Comparison of ENCODE assay signal across 14 cellular contexts in genomic region chr22:36456459-36456835, GRCh38. TPM values are rescaled to one million over a fixed set of nuclear protein-coding genes. Genes with fewer than 3 reads are reported as not detected.
A peak's percentile ranks its signal among the peaks of the same experiment; 100 is the strongest.
DNase-seq lines count a peak whose midpoint lies in the region; ATAC-seq and TF ChIP-seq lines count a peak whose summit lies in the region.
"Had no signal": no experiment of that assay in that cellular context is flagged by ENCODE, and none has a peak within 500 bp of the region (broad histone marks: within the 10 kb centered on the region; RNA-seq: fewer than 3 reads in every experiment).

No MANE protein-coding gene starts in this region.

- no peaks in the 10 kb centered on the region for H3K27me3 Mint-ChIP-seq in activated naive CD8-positive, alpha-beta T cell treated with anti-CD3 and anti-CD28 coated beads, Interleukin-2, amount 10 ng/mL, durations not matched to agents 7 days and 5 days
- no peaks in the 10 kb centered on the region for H3K27me3 Mint-ChIP-seq in activated naive CD8-positive, alpha-beta T cell treated with anti-CD3 and anti-CD28 coated beads, Interleukin-2, amount 50 U/mL, for 24 hours
- no peaks in the 10 kb centered on the region for H3K27me3 Mint-ChIP-seq in activated CD4-positive, alpha-beta memory T cell treated with anti-CD3 and anti-CD28 coated beads for 36 hours
- H3K27me3 Mint-ChIP-seq in naive B cell, result no peaks in the 10 kb centered on the region

- H3K9me3 ChIP-seq in tibial artery, result no peaks in the 10 kb centered on the region
- H3K9me3 ChIP-seq: MG63 had no signal

- no peaks in the 10 kb centered on the region for H3K27me3 ChIP-seq in tibial artery
- H3K27me3 ChIP-seq: MG63 had no signal

- peak overlapping the region; percentile 83 for H3K27ac Mint-ChIP-seq in activated naive CD8-positive, alpha-beta T cell treated with anti-CD3 and anti-CD28 coated beads, Interleukin-2, amount 10 ng/mL, durations not matched to agents 7 days and 5 days
- no peak overlapping the region for H3K27ac Mint-ChIP-seq in activated naive CD8-positive, alpha-beta T cell treated with anti-CD3 and anti-CD28 coated beads, Interleukin-2, amount 50 U/mL, for 24 hours
- H3K27ac Mint-ChIP-seq in activated CD4-positive, alpha-beta memory T cell treated with anti-CD3 and anti-CD28 coated beads for 36 hours, result peak overlapping the region; percentile 49
- H3K27ac Mint-ChIP-seq in naive B cell, result peak overlapping the region; percentile 64 to 98 (median 90)

- CTCF ChIA-PET in activated CD4-positive, alpha-beta memory T cell treated with anti-CD3 and anti-CD28 coated beads for 36 hours (lab: Charles Lee), result interaction anchor here (2.1 kb wide), 1 partner anchor 14 kb away, joined by 6 read pairs; no protein-coding TSS in a partner anchor

- H3K4me3 ChIP-seq in tibial artery, result no peak overlapping the region
- H3K4me3 ChIP-seq: MG63 had no signal

- peak overlapping the region; percentile 95 to 97 for H3K27ac ChIP-seq in tibial artery
- H3K27ac ChIP-seq: epithelial cell of prostate had no signal

- no peak for TF ChIP-seq POLR2A in GM18505 (IDR thresholded peaks at IDR 0.05; ENCODE audit: borderline replicate concordance, extremely low read depth, insufficient read depth, insufficient read length)

- H3K36me3 Mint-ChIP-seq in activated naive CD8-positive, alpha-beta T cell treated with anti-CD3 and anti-CD28 coated beads, Interleukin-2, amount 10 ng/mL, durations not matched to agents 7 days and 5 days, result peaks cover 3% of the 10 kb centered on the region
- H3K36me3 Mint-ChIP-seq in activated naive CD8-positive, alpha-beta T cell treated with anti-CD3 and anti-CD28 coated beads, Interleukin-2, amount 50 U/mL, for 24 hours (ENCODE audit: low read depth), result no peaks in the 10 kb centered on the region
- no peaks in the 10 kb centered on the region for H3K36me3 Mint-ChIP-seq in activated CD4-positive, alpha-beta memory T cell treated with anti-CD3 and anti-CD28 coated beads for 36 hours
- H3K36me3 Mint-ChIP-seq in naive B cell, result no peaks in the 10 kb centered on the region

- TF ChIP-seq CTCF in tibial artery (IDR thresholded peaks at IDR 0.05), result no peak

- H3K36me3 ChIP-seq in tibial artery, result no peaks in the 10 kb centered on the region
- H3K36me3 ChIP-seq: MG63 had no signal

- DNase-seq in activated naive CD8-positive, alpha-beta T cell treated with anti-CD3 and anti-CD28 coated beads, Interleukin-2, amount 10 ng/mL, durations not matched to agents 7 days and 5 days, result no peak
- DNase-seq in activated naive CD8-positive, alpha-beta T cell treated with anti-CD3 and anti-CD28 coated beads, Interleukin-2, amount 50 U/mL, for 24 hours, result no peak
- DNase-seq in activated CD4-positive, alpha-beta memory T cell treated with anti-CD3 and anti-CD28 coated beads for 36 hours, result no peak
- DNase-seq in naive B cell (no peak), tibial artery (no peak), OCI-M1 (lab: John Stamatoyannopoulos, UW) (no peak), islet precursor cell (no peak)
- DNase-seq: activated T-cell treated with anti-CD3 and anti-CD28 coated beads, Interleukin-2, amount 50 U/mL, for 48 hours; MG63; NCI-H226; stimulated activated CD4-positive, alpha-beta T cell treated with anti-CD3 and anti-CD28 coated beads, Interleukin-12 subunit alpha, Interleukin-12 subunit beta, amount 100 ng/mL, for 4 hours had no signal

- H3K4me1 Mint-ChIP-seq in activated naive CD8-positive, alpha-beta T cell treated with anti-CD3 and anti-CD28 coated beads, Interleukin-2, amount 10 ng/mL, durations not matched to agents 7 days and 5 days, result peaks cover 42% of the 10 kb centered on the region
- peaks cover 36% of the 10 kb centered on the region for H3K4me1 Mint-ChIP-seq in activated naive CD8-positive, alpha-beta T cell treated with anti-CD3 and anti-CD28 coated beads, Interleukin-2, amount 50 U/mL, for 24 hours
- peaks cover 33% of the 10 kb centered on the region for H3K4me1 Mint-ChIP-seq in activated CD4-positive, alpha-beta memory T cell treated with anti-CD3 and anti-CD28 coated beads for 36 hours (ENCODE audit: low read depth)
- peaks cover 32 to 46% (median 37%) of the 10 kb centered on the region in 3 donors for H3K4me1 Mint-ChIP-seq in naive B cell

- no peak for ATAC-seq in activated naive CD8-positive, alpha-beta T cell treated with anti-CD3 and anti-CD28 coated beads, Interleukin-2, amount 10 ng/mL, durations not matched to agents 7 days and 5 days (ENCODE audit: low read depth)
- no peak for ATAC-seq in activated naive CD8-positive, alpha-beta T cell treated with anti-CD3 and anti-CD28 coated beads, Interleukin-2, amount 50 U/mL, for 24 hours
- no peak for ATAC-seq in naive B cell (ENCODE audit: low read depth in 2 of 2)
- ATAC-seq in GM18505 (IDR thresholded peaks at IDR 0.05; ENCODE audit: unreplicated experiment), result no peak
- ATAC-seq: Panc1 had no signal

- H3K4me3 Mint-ChIP-seq in activated naive CD8-positive, alpha-beta T cell treated with anti-CD3 and anti-CD28 coated beads, Interleukin-2, amount 10 ng/mL, durations not matched to agents 7 days and 5 days, result no peak overlapping the region
- no peak overlapping the region for H3K4me3 Mint-ChIP-seq in activated naive CD8-positive, alpha-beta T cell treated with anti-CD3 and anti-CD28 coated beads, Interleukin-2, amount 50 U/mL, for 24 hours
- H3K4me3 Mint-ChIP-seq in activated CD4-positive, alpha-beta memory T cell treated with anti-CD3 and anti-CD28 coated beads for 36 hours, result no peak overlapping the region
- H3K4me3 Mint-ChIP-seq in naive B cell, result peak overlapping the region in 3 of 8 donors; percentile 65 to 71 (median 68)

- intact Hi-C loops in activated CD4-positive, alpha-beta memory T cell treated with anti-CD3 and anti-CD28 coated beads for 36 hours (cut with micrococcal nuclease), result no loop called here
- intact Hi-C loops in tibial artery (cut with DNase I; ENCODE audit: low total_unique reads), result loop anchor here (5.0 kb wide), 1 partner anchor 69 kb away; the partner anchor contains the start of gene MYH9

- POLR2A ChIA-PET in activated naive CD8-positive, alpha-beta T cell treated with anti-CD3 and anti-CD28 coated beads, Interleukin-2, amount 10 ng/mL, durations not matched to agents 7 days and 5 days (lab: Charles Lee), result interaction anchor here (0.7 to 3.5 kb wide), 3 partner anchors 26 to 1157 kb away, joined by 3 to 13 read pairs (median 3); partner anchors contain the start of genes MYH9 and TOM1
- POLR2A ChIA-PET in activated CD4-positive, alpha-beta memory T cell treated with anti-CD3 and anti-CD28 coated beads for 36 hours (lab: Charles Lee), result interaction anchor here (0.6 kb wide), 1 partner anchor 24 kb away, joined by 4 read pairs; no protein-coding TSS in a partner anchor

- H3K4me1 ChIP-seq in tibial artery, result peaks cover 0 to 63% (median 48%) of the 10 kb centered on the region in 4 donors

- H3K9me3 Mint-ChIP-seq in activated naive CD8-positive, alpha-beta T cell treated with anti-CD3 and anti-CD28 coated beads, Interleukin-2, amount 10 ng/mL, durations not matched to agents 7 days and 5 days, result no peaks in the 10 kb centered on the region
- H3K9me3 Mint-ChIP-seq in activated naive CD8-positive, alpha-beta T cell treated with anti-CD3 and anti-CD28 coated beads, Interleukin-2, amount 50 U/mL, for 24 hours, result no peaks in the 10 kb centered on the region
- H3K9me3 Mint-ChIP-seq in activated CD4-positive, alpha-beta memory T cell treated with anti-CD3 and anti-CD28 coated beads for 36 hours, result no peaks in the 10 kb centered on the region
- H3K9me3 Mint-ChIP-seq in naive B cell, result no peaks in the 10 kb centered on the region

RNA-seq across cellular contexts. Expression of gene TXN2, which starts 25.0 kb away (rescaled TPM):
- total RNA-seq in activated naive CD8-positive, alpha-beta T cell treated with anti-CD3 and anti-CD28 coated beads, Interleukin-2, amount 10 ng/mL, durations not matched to agents 7 days and 5 days, result 10 to 100 TPM; 64.5 to 64.6 TPM
- total RNA-seq in activated CD4-positive, alpha-beta memory T cell treated with anti-CD3 and anti-CD28 coated beads for 36 hours, result 10 to 100 TPM; 94.3 to 97.0 TPM
- 100 to 1,000 TPM in 5 of 6 donors, 10 to 100 TPM in 1; 97.1 to 130 (median 108) TPM for polyA plus RNA-seq in naive B cell (ENCODE audit: low read depth in 6 of 6)

RNA-seq across cellular contexts. Expression of gene FOXRED2, which starts 50.4 kb away (rescaled TPM):
- 10 to 100 TPM; 10.9 to 12.0 TPM for total RNA-seq in activated naive CD8-positive, alpha-beta T cell treated with anti-CD3 and anti-CD28 coated beads, Interleukin-2, amount 10 ng/mL, durations not matched to agents 7 days and 5 days
- 10 to 100 TPM; 15.2 to 15.9 TPM for total RNA-seq in activated CD4-positive, alpha-beta memory T cell treated with anti-CD3 and anti-CD28 coated beads for 36 hours
- polyA plus RNA-seq in naive B cell (ENCODE audit: low read depth in 6 of 6), result 1 to 10 TPM; 2.0 to 6.3 (median 3.2) TPM
